ENCODE assay signal across 8 cellular contexts in genomic region chr19:32406161-32407003, GRCh38. TPM values are rescaled to one million over a fixed set of nuclear protein-coding genes. Genes with fewer than 3 reads are reported as not detected.
A peak's percentile ranks its signal among the peaks of the same experiment; 100 is the strongest.
DNase-seq lines count a peak whose midpoint lies in the region; ATAC-seq and TF ChIP-seq lines count a peak whose summit lies in the region.

No MANE protein-coding gene starts in this region.

- peak overlapping the region; percentile 19 for H2AFZ ChIP-seq in neural cell (ENCODE audit: low read depth, low read length)

- TF ChIP-seq EP300 in neural cell (conservative IDR thresholded peaks at IDR 0.05; ENCODE audit: poor library complexity, severe bottlenecking): no peak

- TF ChIP-seq RAD21 in neural cell (conservative IDR thresholded peaks at IDR 0.05): no peak

- TF ChIP-seq POLR2A in GM15510 (IDR thresholded peaks at IDR 0.05; ENCODE audit: borderline replicate concordance, extremely low read depth, insufficient read length): peak; percentile 53

- no peaks in the 10 kb centered on the region for H4K20me1 ChIP-seq in neural cell (ENCODE audit: insufficient read depth)

- H3K4me2 ChIP-seq in neural cell (ENCODE audit: low read length): peak overlapping the region; percentile 30

- H3K36me3 ChIP-seq in neural cell (ENCODE audit: insufficient read depth, low read length): peaks cover 5% of the 10 kb centered on the region

- DNase-seq in NCI-H69 (lab: John Stamatoyannopoulos, UW) (peak; percentile 24), dorsolateral prefrontal cortex (peak in 1 of 10 donors; percentile 35), left colon (no peak), NCI-H2171 treated with DMSO at 0.1 percent for 48 hours (lab: John Stamatoyannopoulos, UW) (no peak), GOT3 (lab: John Stamatoyannopoulos, UW) (no peak)

- no peaks in the 10 kb centered on the region for H3K9me3 ChIP-seq in neural cell (ENCODE audit: low read length)

- no peaks in the 10 kb centered on the region for H3K9me2 ChIP-seq in neural cell (ENCODE audit: insufficient read depth, low read length)

- peaks cover 10% of the 10 kb centered on the region for H3K79me2 ChIP-seq in neural cell (replicated peaks; ENCODE audit: insufficient read depth, low read length)

- peak overlapping the region; percentile 94 for H3K9ac ChIP-seq in neural cell (ENCODE audit: low read length)

- ATAC-seq in left colon: no peak
- no peak for ATAC-seq in GM19328 (IDR thresholded peaks at IDR 0.05; ENCODE audit: unreplicated experiment)

- no peaks in the 10 kb centered on the region for H3F3A ChIP-seq in neural cell (ENCODE audit: insufficient read depth, low read length, poor library complexity, severe bottlenecking)

- H3K4me3 ChIP-seq in dorsolateral prefrontal cortex (peak overlapping the region; percentile 67 to 95 (median 87)), neural cell (ENCODE audit: low read length) (peak overlapping the region; percentile 94)

- TF ChIP-seq CTCF in dorsolateral prefrontal cortex (IDR thresholded peaks at IDR 0.05 in 54 of 56, conservative IDR thresholded peaks at IDR 0.05 in 2 of 56; ENCODE audit: low read depth in 1 of 56, partially characterized antibody in 56 of 56) (no peak), neural cell (IDR thresholded peaks at IDR 0.05; ENCODE audit: poor library complexity, severe bottlenecking) (no peak)

- H3K27ac ChIP-seq in dorsolateral prefrontal cortex (peak overlapping the region in 56 of 59 donors; percentile 35 to 99 (median 96)), neural cell (ENCODE audit: low read length) (no peak overlapping the region)

- H3K27me3 ChIP-seq in dorsolateral prefrontal cortex (no peaks in the 10 kb centered on the region), neural cell (ENCODE audit: insufficient read depth, low read depth, low read length) (no peaks in the 10 kb centered on the region)

- intact Hi-C loops in dorsolateral prefrontal cortex (cut with DNase I) (loop anchor here (2.0 to 10.0 kb wide), 3 partner anchors 59 to 268 kb away; partner anchors contain the start of genes ANKRD27 (in 1 of the 2), RGS9BP (in 1 of the 2) and ZNF507 (in 1 of the 2)), left colon (cut with DNase I, micrococcal nuclease) (loop anchor here in 1 of 2 donors (10.0 kb wide), 1 partner anchor 62 kb away; the partner anchor contains the start of gene ZNF507)

TF ChIP-seq in neural cell, 6 proteins besides CTCF, POLR2A, EP300 and RAD21:
- TF ChIP-seq SMC3 (conservative IDR thresholded peaks at IDR 0.05; ENCODE audit: poor library complexity): no peak
- TF ChIP-seq POLR2AphosphoS5 (IDR thresholded peaks at IDR 0.05): no peak
- no peak for TF ChIP-seq TAF1 (IDR thresholded peaks at IDR 0.05; ENCODE audit: low read depth)
- TF ChIP-seq REST (IDR thresholded peaks at IDR 0.05; ENCODE audit: borderline replicate concordance): no peak
- no peak for TF ChIP-seq EZH2 (IDR thresholded peaks at IDR 0.05; ENCODE audit: borderline replicate concordance, insufficient read depth, low read length, poor library complexity, severe bottlenecking)
- TF ChIP-seq MXI1 (conservative IDR thresholded peaks at IDR 0.05; ENCODE audit: poor library complexity, severe bottlenecking): no peak

RNA-seq across cellular contexts. Expression of gene DPY19L3, which starts 0.8 kb away (rescaled TPM):
- total RNA-seq in dorsolateral prefrontal cortex: 10 to 100 TPM; 22.7 to 83.2 (median 48.3) TPM
- 26.7 and 30.6 TPM in 2 replicates for polyA plus RNA-seq in neural cell
- 41.9 and 44.1 TPM in 2 replicates for polyA minus RNA-seq in neural cell
- total RNA-seq in left colon: 10 to 100 TPM; 17.7 to 17.9 TPM
